Comparison of ENCODE assay signal across 10 cellular contexts in genomic region chr5:50653946-50654345, GRCh38. TPM values are rescaled to one million over a fixed set of nuclear protein-coding genes. Genes with fewer than 3 reads are reported as not detected.
DNase-seq lines count a peak whose midpoint lies in the region; ATAC-seq, FAIRE-seq and TF ChIP-seq lines count a peak whose summit lies in the region.
"Had no signal": no experiment of that assay in that cellular context is flagged by ENCODE, and none has a peak within 500 bp of the region (broad histone marks: within the 10 kb centered on the region; RNA-seq: fewer than 3 reads in every experiment).

No MANE protein-coding gene starts in this region.

- POLR2A ChIA-PET in MCF 10A (lab: Yijun Ruan, JAX): interaction anchor here (0.7 kb wide), 1 partner anchor 13 kb away, joined by 3 read pairs; no protein-coding TSS in a partner anchor

- no peaks in the 10 kb centered on the region for H3K79me2 ChIP-seq in Karpas-422 (ENCODE audit: low read length)

- H2AFZ ChIP-seq in Karpas-422 (ENCODE audit: low read length): peak overlapping the region; percentile 25; the same call in 1 of the 2 replicates

- no peak overlapping the region for H3K4me3 ChIP-seq in Karpas-422 (ENCODE audit: low read length)
- peak overlapping the region; percentile 15 to 46 for H3K4me3 ChIP-seq in neutrophil (ENCODE audit: low read depth in 1 of 2, low read length in 1 of 2)
- H3K4me3 ChIP-seq: adrenal gland had no signal

- no peak overlapping the region for H3K27ac Mint-ChIP-seq in MCF 10A (ENCODE audit: low read depth, unreplicated experiment)

- H3K36me3 ChIP-seq in Karpas-422 (ENCODE audit: insufficient read depth, low read length) (no peaks in the 10 kb centered on the region), neutrophil (no peaks in the 10 kb centered on the region)
- H3K36me3 ChIP-seq: adrenal gland had no signal

- DNase-seq in GM19239 (ENCODE audit: insufficient read length, low spot score): no peak
- peak; percentile 88 for DNase-seq in Karpas-422
- DNase-seq in NCI-H510A (lab: John Stamatoyannopoulos, UW): no peak
- no peak for DNase-seq in MCF 10A (ENCODE audit: unreplicated experiment)
- DNase-seq in NCI-H345 (lab: John Stamatoyannopoulos, UW): no peak
- DNase-seq: adrenal gland, GDM1, T-helper 2 cell had no signal

- TF ChIP-seq CTCF in neutrophil (IDR thresholded peaks at IDR 0.05): no peak
- no peak for TF ChIP-seq CTCF in MCF 10A (IDR thresholded peaks at IDR 0.05; ENCODE audit: unreplicated experiment)

- no TSS peak for BruUV-seq in MCF 10A (replicated peaks; lab: Mats Ljungman, UMichigan)

- no peaks in the 10 kb centered on the region for H3K27me3 Mint-ChIP-seq in MCF 10A (ENCODE audit: insufficient read depth, unreplicated experiment)

- no peaks in the 10 kb centered on the region for H4K20me1 ChIP-seq in Karpas-422 (ENCODE audit: insufficient read depth, low read depth, low read length)

- H3K27ac ChIP-seq in Karpas-422 (ENCODE audit: low read length) (no peak overlapping the region), neutrophil (peak overlapping the region; percentile 86)
- H3K27ac ChIP-seq: adrenal gland had no signal

- H3K36me3 Mint-ChIP-seq in MCF 10A (ENCODE audit: insufficient read depth, unreplicated experiment): no peaks in the 10 kb centered on the region

- H3K9me3 ChIP-seq in Karpas-422 (ENCODE audit: low read length) (no peaks in the 10 kb centered on the region), neutrophil (no peaks in the 10 kb centered on the region)
- H3K9me3 ChIP-seq: adrenal gland had no signal

- CTCF ChIA-PET in MCF 10A (lab: Yijun Ruan, JAX): no interaction called here

- H3K4me3 Mint-ChIP-seq in MCF 10A (ENCODE audit: unreplicated experiment): no peak overlapping the region

- H3K4me1 ChIP-seq in Karpas-422 (ENCODE audit: low read length) (peaks cover 16% of the 10 kb centered on the region), neutrophil (ENCODE audit: control insufficient read depth in 1 of 2, insufficient read depth in 1 of 2, low read depth in 1 of 2, low read length in 1 of 2) (peaks cover 55 to 66% of the 10 kb centered on the region in 2 experiments)
- H3K4me1 ChIP-seq: adrenal gland had no signal

- peak; percentile 78 for FAIRE-seq in GM19239 (lab: Jason Lieb, UNC)

- peaks cover 23% of the 10 kb centered on the region for H3K4me1 Mint-ChIP-seq in MCF 10A (ENCODE audit: insufficient read depth, unreplicated experiment)

- H3K27me3 ChIP-seq in Karpas-422 (ENCODE audit: low read length): no peaks in the 10 kb centered on the region
- no peaks in the 10 kb centered on the region for H3K27me3 ChIP-seq in neutrophil
- H3K27me3 ChIP-seq: adrenal gland had no signal

- peak; percentile 99 for ATAC-seq in HG02840 (IDR thresholded peaks at IDR 0.05; ENCODE audit: low FRiP score, unreplicated experiment)

- no peak overlapping the region for H3K9ac ChIP-seq in Karpas-422 (ENCODE audit: low read length)

- no peaks in the 10 kb centered on the region for H3K9me3 Mint-ChIP-seq in MCF 10A (ENCODE audit: unreplicated experiment)

- intact Hi-C loops in MCF 10A (cut with micrococcal nuclease): no loop called here

- no peaks in the 10 kb centered on the region for H3K9me2 ChIP-seq in Karpas-422 (replicated peaks; ENCODE audit: insufficient read depth, low read length)

- peak overlapping the region; percentile 23 for H3K4me2 ChIP-seq in Karpas-422 (ENCODE audit: low read depth, low read length, poor library complexity, severe bottlenecking)

RNA-seq across cellular contexts. Expression of gene PARP8, which starts 12.5 kb away (rescaled TPM):
- 22.0 and 31.5 TPM in 2 replicates for total RNA-seq in Karpas-422 (2014; rRNA removed; shearing (Covaris generic); ENCODE audit: low replicate concordance)
- total RNA-seq in MCF 10A (2022): 24.5 and 31.2 TPM in 2 replicates
